ENCODE assay signal across 1 cellular context in the genomic region with DNA sequence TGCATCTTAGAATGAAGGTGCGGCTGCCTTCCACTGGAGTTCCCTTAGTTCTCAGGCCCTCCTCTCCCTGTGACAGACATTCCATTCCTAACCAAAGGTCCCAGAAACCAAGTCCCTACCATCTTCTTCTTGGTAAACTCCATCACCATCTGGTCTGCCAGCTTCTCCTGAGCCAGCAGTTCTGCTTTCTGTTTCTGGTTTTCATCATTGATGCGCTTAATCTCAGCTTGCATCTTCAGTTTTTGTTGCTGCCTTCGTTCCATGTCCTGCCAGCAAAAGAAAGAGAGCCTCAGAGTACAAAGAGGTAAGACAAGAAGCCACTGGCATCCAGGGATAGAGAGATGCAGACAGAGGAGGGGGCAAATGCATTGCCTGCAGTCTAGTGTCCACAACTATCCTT.
TF ChIP-seq lines count a peak whose summit lies in the region.

No MANE protein-coding gene starts in this region.

TF ChIP-seq in IMR-90, 13 proteins besides CTCF, POLR2A, EP300 and RAD21:
- TF ChIP-seq, protein P1, sequence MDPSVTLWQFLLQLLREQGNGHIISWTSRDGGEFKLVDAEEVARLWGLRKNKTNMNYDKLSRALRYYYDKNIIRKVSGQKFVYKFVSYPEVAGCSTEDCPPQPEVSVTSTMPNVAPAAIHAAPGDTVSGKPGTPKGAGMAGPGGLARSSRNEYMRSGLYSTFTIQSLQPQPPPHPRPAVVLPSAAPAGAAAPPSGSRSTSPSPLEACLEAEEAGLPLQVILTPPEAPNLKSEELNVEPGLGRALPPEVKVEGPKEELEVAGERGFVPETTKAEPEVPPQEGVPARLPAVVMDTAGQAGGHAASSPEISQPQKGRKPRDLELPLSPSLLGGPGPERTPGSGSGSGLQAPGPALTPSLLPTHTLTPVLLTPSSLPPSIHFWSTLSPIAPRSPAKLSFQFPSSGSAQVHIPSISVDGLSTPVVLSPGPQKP (IDR thresholded peaks at IDR 0.05; ENCODE audit: borderline replicate concordance, low read depth, low read length): no peak
- TF ChIP-seq CHD1 (IDR thresholded peaks at IDR 0.05; ENCODE audit: low read depth, low read length) (no peak), NFE2L2 (IDR thresholded peaks at IDR 0.05; ENCODE audit: low read depth, low read length) (no peak), RCOR1 (IDR thresholded peaks at IDR 0.05; ENCODE audit: insufficient replicate concordance, low read length) (no peak), MXI1 (IDR thresholded peaks at IDR 0.05; ENCODE audit: borderline replicate concordance, low read depth, low read length) (no peak), CEBPB (IDR thresholded peaks at IDR 0.05; ENCODE audit: low read depth, low read length) (no peak), BHLHE40 (IDR thresholded peaks at IDR 0.05; ENCODE audit: low read depth, low read length) (no peak), MAFK (IDR thresholded peaks at IDR 0.05; ENCODE audit: low read depth, low read length) (no peak)
